In the genomic region with DNA sequence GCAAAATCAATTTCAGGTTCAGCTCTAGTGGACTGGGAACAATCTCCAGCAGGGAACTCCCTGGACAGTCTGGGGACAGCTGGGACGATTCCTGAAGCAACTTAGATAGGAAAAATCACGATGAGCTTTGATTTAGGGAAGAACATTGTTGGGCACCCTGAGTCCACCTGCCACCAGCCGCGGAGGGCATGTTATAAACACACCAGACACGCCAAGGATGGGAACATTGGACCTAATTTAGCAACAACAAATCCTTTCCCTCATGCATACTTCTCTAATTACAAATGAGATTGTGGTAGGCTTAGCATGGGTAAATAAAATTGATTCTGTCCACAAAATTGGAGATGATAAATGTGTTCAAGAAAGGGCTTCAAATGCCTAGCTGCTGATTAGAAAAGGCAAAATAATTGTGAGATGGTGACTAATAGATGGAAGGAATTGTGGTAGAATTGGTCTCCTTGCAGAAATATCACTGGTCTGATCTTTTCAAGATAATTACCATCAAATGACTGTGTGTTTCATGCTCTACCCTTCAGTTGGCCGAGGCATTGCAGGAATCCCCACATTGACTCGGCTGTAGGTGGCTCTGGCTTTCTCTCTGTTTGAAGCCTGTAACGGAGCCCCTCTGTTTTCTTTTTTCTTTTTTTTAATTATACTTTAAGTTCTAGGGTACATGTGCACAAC, we compare ENCODE assay signal across 21 cellular contexts.
"Had no signal": no experiment of that assay in that cellular context is flagged by ENCODE, and none has a peak within 500 bp of the region (broad histone marks: within the 10 kb centered on the region; RNA-seq: fewer than 3 reads in every experiment).

No MANE protein-coding gene starts in this region.

- H3K27ac ChIP-seq: epithelial cell of prostate, esophagus muscularis mucosa, gastrocnemius medialis, heart right ventricle, skin epidermis, stomach, thoracic aorta, transverse colon had no signal

- H3K27me3 Mint-ChIP-seq: dendritic cell treated with granulocyte-macrophage colony-stimulating factor and Interleukin-4, amounts not matched to agents 40 ng/mL and 50 ng/mL, for 4 days; effector memory CD8-positive, alpha-beta T cell had no signal

- H3K4me3 ChIP-seq: esophagus muscularis mucosa, gastrocnemius medialis, heart right ventricle, mucosa of descending colon, skin epidermis, stomach, thoracic aorta, transverse colon had no signal

- H3K27ac Mint-ChIP-seq: dendritic cell treated with granulocyte-macrophage colony-stimulating factor and Interleukin-4, amounts not matched to agents 40 ng/mL and 50 ng/mL, for 4 days; effector memory CD8-positive, alpha-beta T cell; natural killer cell had no signal

- FAIRE-seq: colon, islet of Langerhans had no signal

- H3K27me3 ChIP-seq: esophagus muscularis mucosa, gastrocnemius medialis, heart right ventricle, stomach, transverse colon had no signal

- H3K4me1 Mint-ChIP-seq: natural killer cell, neural crest cell had no signal

- H3K4me1 ChIP-seq: gastrocnemius medialis had no signal

- H3K4me3 Mint-ChIP-seq: dendritic cell treated with granulocyte-macrophage colony-stimulating factor and Interleukin-4, amounts not matched to agents 40 ng/mL and 50 ng/mL, for 4 days; effector memory CD8-positive, alpha-beta T cell; natural killer cell; neural crest cell had no signal

- DNase-seq: effector memory CD8-positive, alpha-beta T cell; gastrocnemius medialis; heart right ventricle; hypothalamus; kidney glomerular epithelial cell; mucosa of descending colon; natural killer cell; posterior cingulate gyrus; stimulated activated CD4-positive, alpha-beta T cell treated with anti-CD3 and anti-CD28 coated beads, Interleukin-2, amount 100 ng/mL, for 48 hours; stomach; substantia nigra; transverse colon had no signal

- H3K36me3 ChIP-seq: gastrocnemius medialis, thoracic aorta had no signal

- ATAC-seq: effector memory CD8-positive, alpha-beta T cell; gastrocnemius medialis; heart right ventricle; mucosa of descending colon; natural killer cell; sciatic nerve had no signal

- H3K9me3 Mint-ChIP-seq: natural killer cell had no signal

- H3K9me3 ChIP-seq: esophagus muscularis mucosa, gastrocnemius medialis, mucosa of descending colon, stomach, thoracic aorta, transverse colon had no signal

- H3K36me3 Mint-ChIP-seq: natural killer cell had no signal
